Comparison of ENCODE assay signal across 8 cellular contexts in the genomic region with DNA sequence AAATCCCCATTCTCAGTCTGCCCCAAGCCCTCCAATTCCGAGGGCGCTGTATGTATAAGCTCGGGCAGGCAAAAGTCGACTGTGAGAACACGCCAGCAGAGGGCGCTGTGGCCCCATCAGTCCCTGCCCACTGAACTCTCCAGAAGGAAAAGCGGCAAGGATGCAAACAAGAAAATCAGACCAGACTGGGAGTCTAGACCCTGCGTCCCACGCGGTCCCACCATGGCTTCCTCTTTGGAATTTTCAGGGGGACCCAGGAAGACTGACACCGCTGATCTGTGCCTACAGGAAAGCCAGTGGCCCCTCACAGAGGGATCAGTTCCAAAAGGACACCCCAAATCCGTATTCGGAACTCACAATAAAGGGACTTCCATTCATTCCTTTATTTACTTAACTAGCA. TPM values are rescaled to one million over a fixed set of nuclear protein-coding genes. Genes with fewer than 3 reads are reported as not detected.
A peak's percentile ranks its signal among the peaks of the same experiment; 100 is the strongest.
DNase-seq lines count a peak whose midpoint lies in the region; ATAC-seq, FAIRE-seq and TF ChIP-seq lines count a peak whose summit lies in the region.

No MANE protein-coding gene starts in this region.

- H3K4ac ChIP-seq in H1 (replicated peaks; ENCODE audit: insufficient read length, low read depth, low read length) (no peak overlapping the region), mesendoderm (ENCODE audit: low read depth, low read length) (no peak overlapping the region)

- peak overlapping the region; percentile 99 for H2AFZ ChIP-seq in H1 (ENCODE audit: low read length)

- H4K20me1 ChIP-seq in H1 (replicated peaks in 1 of 2; ENCODE audit: control insufficient read depth in 1 of 2, insufficient read depth in 2 of 2, low read length in 2 of 2): no peaks in the 10 kb centered on the region

- no peaks in the 10 kb centered on the region for H3K36me3 Mint-ChIP-seq in activated CD8-positive, alpha-beta T cell treated with anti-CD3 and anti-CD28 coated beads, Interleukin-2, amount 10 ng/mL, durations not matched to agents 7 days and 5 days (ENCODE audit: low read depth)

- no peak overlapping the region for H3K4me3 Mint-ChIP-seq in activated CD8-positive, alpha-beta T cell treated with anti-CD3 and anti-CD28 coated beads, Interleukin-2, amount 10 ng/mL, durations not matched to agents 7 days and 5 days

- H3K9ac ChIP-seq in H1 (replicated peaks in 1 of 4; ENCODE audit: extremely low read depth in 1 of 4, low read depth in 3 of 4, low read length in 3 of 4): no peak overlapping the region
- peak overlapping the region; percentile 12 for H3K9ac ChIP-seq in mesendoderm (ENCODE audit: low read length)

- H4K8ac ChIP-seq in H1 (ENCODE audit: extremely low read depth, insufficient read depth, low read length): no peak overlapping the region
- no peak overlapping the region for H4K8ac ChIP-seq in mesendoderm (ENCODE audit: low read depth, low read length)

- H3K27ac Mint-ChIP-seq in activated CD8-positive, alpha-beta T cell treated with anti-CD3 and anti-CD28 coated beads, Interleukin-2, amount 10 ng/mL, durations not matched to agents 7 days and 5 days: no peak overlapping the region

- H3K9me3 Mint-ChIP-seq in activated CD8-positive, alpha-beta T cell treated with anti-CD3 and anti-CD28 coated beads, Interleukin-2, amount 10 ng/mL, durations not matched to agents 7 days and 5 days (ENCODE audit: insufficient read depth): no peaks in the 10 kb centered on the region

- no peak for TF ChIP-seq EP300 in H1 (IDR thresholded peaks at IDR 0.05; ENCODE audit: borderline replicate concordance in 1 of 2, low read depth in 2 of 2, low read length in 2 of 2)

- peaks cover 6% of the 10 kb centered on the region for H3K4me1 Mint-ChIP-seq in activated CD8-positive, alpha-beta T cell treated with anti-CD3 and anti-CD28 coated beads, Interleukin-2, amount 10 ng/mL, durations not matched to agents 7 days and 5 days (ENCODE audit: low read depth)

- no peak overlapping the region for H2BK12ac ChIP-seq in H1 (ENCODE audit: low read depth, low read length)

- DNase-seq in Ammon's horn (ENCODE audit: low spot score) (peak; percentile 92), NCI-H82 treated with DMSO at 0.1 percent for 48 hours (lab: John Stamatoyannopoulos, UW; ENCODE audit: unreplicated experiment) (peak; percentile 74), H1 (ENCODE audit: low read depth in 1 of 2, low spot score in 2 of 2) (peak; percentile 54 to 94), mesendoderm (peak; percentile 81)
- peak; percentile 79 for DNase-seq in activated CD8-positive, alpha-beta T cell treated with anti-CD3 and anti-CD28 coated beads, Interleukin-2, amount 10 ng/mL, durations not matched to agents 7 days and 5 days
- peak; percentile 64 for DNase-seq in stimulated activated CD8-positive, alpha-beta memory T cell treated with anti-CD3 and anti-CD28 coated beads, Interleukin-15, amount 100 ng/mL, for 24 hours (ENCODE audit: low read depth)

- no peak overlapping the region for H3K14ac ChIP-seq in H1 (ENCODE audit: insufficient read length)

- H3K56ac ChIP-seq in H1 (replicated peaks; ENCODE audit: insufficient read length, low read depth, low read length) (no peak overlapping the region), mesendoderm (ENCODE audit: low read length) (peak overlapping the region; percentile 52)

- peak; percentile 82 for ATAC-seq in GM19351 (IDR thresholded peaks at IDR 0.05; ENCODE audit: unreplicated experiment)
- peak; percentile 55 for ATAC-seq in HG03521 (IDR thresholded peaks at IDR 0.05; ENCODE audit: unreplicated experiment)
- peak; percentile 93 for ATAC-seq in activated CD8-positive, alpha-beta T cell treated with anti-CD3 and anti-CD28 coated beads, Interleukin-2, amount 10 ng/mL, durations not matched to agents 7 days and 5 days

- no peak overlapping the region for H3K18ac ChIP-seq in H1 (ENCODE audit: extremely low read depth, low read length)
- H3K18ac ChIP-seq in mesendoderm (ENCODE audit: low read length): no peak overlapping the region

- no peak overlapping the region for H3K23ac ChIP-seq in H1 (ENCODE audit: insufficient read length)
- no peak overlapping the region for H3K23ac ChIP-seq in mesendoderm (ENCODE audit: low read length)

- H2AK5ac ChIP-seq in H1 (ENCODE audit: low read depth, low read length) (no peak overlapping the region), mesendoderm (ENCODE audit: low read length) (no peak overlapping the region)

- no peaks in the 10 kb centered on the region for H3K36me3 ChIP-seq in H1 (ENCODE audit: control insufficient read depth in 2 of 4, insufficient read depth in 4 of 4, low read length in 3 of 4)
- no peaks in the 10 kb centered on the region for H3K36me3 ChIP-seq in mesendoderm (ENCODE audit: control insufficient read depth, insufficient read depth, low read length)

- no peaks in the 10 kb centered on the region for H3K27me3 Mint-ChIP-seq in activated CD8-positive, alpha-beta T cell treated with anti-CD3 and anti-CD28 coated beads, Interleukin-2, amount 10 ng/mL, durations not matched to agents 7 days and 5 days (ENCODE audit: low read depth)

- no peak overlapping the region for H2BK5ac ChIP-seq in H1 (ENCODE audit: low read depth, low read length)
- H2BK5ac ChIP-seq in mesendoderm (ENCODE audit: low read length): no peak overlapping the region

- 24% methylated on average over 13 of the region's 13 CpGs; no CpG with 5 or more reads in 1 of the 2 experiments for WGBS in H1 (ENCODE audit: extremely low coverage in 1 of 2, insufficient coverage in 1 of 2, insufficient read length in 1 of 2, insufficient replicate concordance in 2 of 2, low coverage in 1 of 2, low lambda C conversion rate in 2 of 2, missing lambda C conversion rate in 1 of 2), 2 experiments
- WGBS in mesendoderm (ENCODE audit: extremely low coverage, insufficient coverage, low lambda C conversion rate): no CpG with 5 or more reads among the region's 13 CpGs

- no peaks in the 10 kb centered on the region for H3K23me2 ChIP-seq in H1 (ENCODE audit: low read depth, low read length)

- no peak overlapping the region for H3K27ac ChIP-seq in H1 (ENCODE audit: low read depth, low read length)
- no peak overlapping the region for H3K27ac ChIP-seq in mesendoderm (ENCODE audit: low read depth, low read length)

- no peak overlapping the region for H4K5ac ChIP-seq in H1 (ENCODE audit: insufficient read length, low read depth, low read length)
- no peak overlapping the region for H4K5ac ChIP-seq in mesendoderm (ENCODE audit: low read length)

- peaks cover 0 to 2% (median under 1%) of the 10 kb centered on the region in 4 experiments; a peak in 1 of 7 replicates for H3K4me1 ChIP-seq in H1 (replicated peaks in 1 of 4; ENCODE audit: control insufficient read depth in 3 of 4, insufficient read depth in 4 of 4, low read length in 3 of 4)
- H3K4me1 ChIP-seq in mesendoderm (ENCODE audit: control insufficient read depth, low read depth, low read length): peaks cover 2% of the 10 kb centered on the region

- H2BK20ac ChIP-seq in H1 (ENCODE audit: low read length): no peak overlapping the region

- POLR2A ChIA-PET in activated CD8-positive, alpha-beta T cell treated with anti-CD3 and anti-CD28 coated beads, Interleukin-2, amount 10 ng/mL, durations not matched to agents 7 days and 5 days (lab: Charles Lee): no interaction called here
- POLR2A ChIA-PET in H1 (lab: Charles Lee; ENCODE audit: partially characterized antibody): interaction anchor here (0.6 kb wide), 1 partner anchor 471 kb away, joined by 3 read pairs; no protein-coding TSS in a partner anchor

- CTCF ChIA-PET in activated CD8-positive, alpha-beta T cell treated with anti-CD3 and anti-CD28 coated beads, Interleukin-2, amount 10 ng/mL, durations not matched to agents 7 days and 5 days (lab: Charles Lee): interaction anchor here (0.7 to 2.5 kb wide), 18 partner anchors 9 to 549 kb away, joined by 3 to 16 read pairs (median 4); no protein-coding TSS in a partner anchor
- CTCF ChIA-PET in H1 (lab: Charles Lee; ENCODE audit: partially characterized antibody): interaction anchor here (0.6 to 16.8 kb wide), 22 partner anchors 7 to 631 kb away, joined by 3 to 238 read pairs (median 3); no protein-coding TSS in a partner anchor

- no peak for TF ChIP-seq POLR2A in H1 (IDR thresholded peaks at IDR 0.05; ENCODE audit: control extremely low read depth in 1 of 2, low read depth in 2 of 2, low read length in 2 of 2)

- TF ChIP-seq CTCF in H1 (IDR thresholded peaks at IDR 0.05; ENCODE audit: control extremely low read depth in 1 of 3, insufficient read depth in 1 of 3, low read depth in 1 of 3, low read length in 3 of 3): peak; percentile 89 to 96 (median 94)

- no peaks in the 10 kb centered on the region for H3K9me3 ChIP-seq in H1 (ENCODE audit: insufficient read depth in 2 of 2, low read depth in 1 of 2, low read length in 1 of 2)

- peak; percentile 95 for FAIRE-seq in H1 (lab: Jason Lieb, UNC)

- TF ChIP-seq RAD21 in H1 (IDR thresholded peaks at IDR 0.05 in 1 of 2, conservative IDR thresholded peaks at IDR 0.05 in 1 of 2; ENCODE audit: low read depth in 2 of 2, low read length in 2 of 2): peak; percentile 96 to 97

- H3K27me3 ChIP-seq in H1 (replicated peaks in 1 of 4; ENCODE audit: control insufficient read depth in 3 of 4, extremely low read depth in 1 of 4, insufficient read depth in 3 of 4, low read length in 3 of 4) (no peaks in the 10 kb centered on the region; a peak in 1 of 7 replicates), mesendoderm (ENCODE audit: insufficient read depth, low read length, poor library complexity) (no peaks in the 10 kb centered on the region)

- no peaks in the 10 kb centered on the region for H3K79me1 ChIP-seq in H1 (ENCODE audit: low read depth, low read length)
- no peaks in the 10 kb centered on the region for H3K79me1 ChIP-seq in mesendoderm (ENCODE audit: low read length)

- H2BK15ac ChIP-seq in H1 (ENCODE audit: low read length) (no peak overlapping the region), mesendoderm (replicated peaks; ENCODE audit: low read depth) (no peak overlapping the region)

- H4K91ac ChIP-seq in H1 (replicated peaks; ENCODE audit: insufficient read length, low read length): no peak overlapping the region

- H2BK120ac ChIP-seq in H1 (replicated peaks; ENCODE audit: low read depth, low read length): no peak overlapping the region
- H2BK120ac ChIP-seq in mesendoderm (ENCODE audit: low read depth, low read length): no peak overlapping the region

- no peak overlapping the region; a peak in 1 of 8 replicates for H3K4me3 ChIP-seq in H1 (ENCODE audit: extremely low read depth in 1 of 4, insufficient read depth in 2 of 4, low read depth in 3 of 4, low read length in 4 of 4)
- H3K4me3 ChIP-seq in mesendoderm (ENCODE audit: low read length): no peak overlapping the region

- H3K4me2 ChIP-seq in H1 (ENCODE audit: insufficient read depth in 1 of 2, low read depth in 2 of 2, low read length in 2 of 2) (peak overlapping the region in 1 of 2 experiments; percentile 41; a peak in 1 of 4 replicates), mesendoderm (ENCODE audit: low read length) (no peak overlapping the region)

- no peaks in the 10 kb centered on the region for H3K79me2 ChIP-seq in H1 (ENCODE audit: control insufficient read depth in 1 of 2, insufficient read depth in 2 of 2, low read length in 2 of 2)
- H3K79me2 ChIP-seq in mesendoderm (ENCODE audit: control insufficient read depth, insufficient read depth, low read length): no peaks in the 10 kb centered on the region

RNA-seq across cellular contexts. Expression of gene TEX35, which starts 19.5 kb away (rescaled TPM):
- not detected for total RNA-seq in activated CD8-positive, alpha-beta T cell treated with anti-CD3 and anti-CD28 coated beads, Interleukin-2, amount 10 ng/mL, durations not matched to agents 7 days and 5 days
- total RNA-seq in H1 (2021; fragmentation: NEBNext Ultra II Directional; extraction: Animal tissue kit (Norgen Biotek cat#: 25700)): not detected in 2 replicates
- 0.03 TPM in 1 of 2 replicates, not detected in the other for polyA plus RNA-seq in H1 (2011; rRNA removed)
- polyA plus RNA-seq in H1 (2011; cell fraction: cytosol; rRNA removed): 0.04 TPM
- 0.11 TPM for polyA plus RNA-seq in H1 (2011; cell fraction: nucleus; rRNA removed)
- 0.09 TPM in 1 of 4 replicates, not detected in the others for polyA plus RNA-seq in H1 (2012, experiment 1 of 2)
- polyA plus RNA-seq in H1 (2012, experiment 2 of 2): not detected
- not detected for polyA plus RNA-seq in H1 (2013, experiment 1 of 2)
- 0.02 TPM for polyA plus RNA-seq in H1 (2013, experiment 2 of 2)
- polyA minus RNA-seq in H1 (2011; rRNA and poly(A)+ RNA removed): not detected in 2 replicates
- polyA minus RNA-seq in H1 (2011; cell fraction: cytosol; rRNA and poly(A)+ RNA removed): not detected
- polyA minus RNA-seq in H1 (2011; cell fraction: nucleus; rRNA and poly(A)+ RNA removed): not detected
- not detected for polyA plus RNA-seq in mesendoderm (2013, experiment 1 of 2)
- polyA plus RNA-seq in mesendoderm (2013, experiment 2 of 2): not detected

RNA-seq across cellular contexts. Expression of gene CLEC20A, which starts 35.6 kb away (rescaled TPM):
- total RNA-seq in activated CD8-positive, alpha-beta T cell treated with anti-CD3 and anti-CD28 coated beads, Interleukin-2, amount 10 ng/mL, durations not matched to agents 7 days and 5 days: not detected
- total RNA-seq in H1 (2021; fragmentation: NEBNext Ultra II Directional; extraction: Animal tissue kit (Norgen Biotek cat#: 25700)): not detected in 2 replicates
- polyA plus RNA-seq in H1 (2011; rRNA removed): not detected in 2 replicates
- polyA plus RNA-seq in H1 (2011; cell fraction: cytosol; rRNA removed): not detected
- not detected for polyA plus RNA-seq in H1 (2011; cell fraction: nucleus; rRNA removed)
- polyA plus RNA-seq in H1 (2012, experiment 1 of 2): not detected in 4 replicates
- polyA plus RNA-seq in H1 (2012, experiment 2 of 2): not detected
- polyA plus RNA-seq in H1 (2013, experiment 1 of 2): not detected
- not detected for polyA plus RNA-seq in H1 (2013, experiment 2 of 2)
- polyA minus RNA-seq in H1 (2011; rRNA and poly(A)+ RNA removed): not detected in 2 replicates
- polyA minus RNA-seq in H1 (2011; cell fraction: cytosol; rRNA and poly(A)+ RNA removed): not detected
- polyA minus RNA-seq in H1 (2011; cell fraction: nucleus; rRNA and poly(A)+ RNA removed): not detected
- 0.08 TPM for polyA plus RNA-seq in mesendoderm (2013, experiment 1 of 2)
- 0.04 TPM for polyA plus RNA-seq in mesendoderm (2013, experiment 2 of 2)
